13 cellular contexts compared by ENCODE assay signal in the genomic region with DNA sequence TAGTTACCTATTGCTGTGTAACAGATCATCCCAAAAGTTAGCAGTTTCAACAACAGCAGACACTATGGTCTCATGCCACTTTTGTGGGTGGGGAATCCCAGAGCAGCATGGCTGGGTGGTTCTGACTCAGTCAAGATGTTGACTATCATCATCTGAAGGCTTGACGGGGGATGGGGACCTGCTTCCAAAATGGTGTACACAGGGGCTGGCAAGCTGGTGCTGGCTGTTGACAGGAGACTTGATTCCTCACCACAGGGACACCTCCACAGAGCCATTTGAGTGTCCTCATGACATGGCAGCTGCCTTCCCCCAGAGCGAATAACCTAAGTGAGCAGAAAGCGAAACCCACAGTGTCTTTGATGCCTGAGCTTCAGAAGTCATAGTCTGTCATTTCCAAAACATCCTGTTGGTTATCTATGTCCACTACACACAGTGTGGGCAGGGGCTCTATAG. TPM values are rescaled to one million over a fixed set of nuclear protein-coding genes. Genes with fewer than 3 reads are reported as not detected.
DNase-seq lines count a peak whose midpoint lies in the region; ATAC-seq, FAIRE-seq and TF ChIP-seq lines count a peak whose summit lies in the region.
"Had no signal": no experiment of that assay in that cellular context is flagged by ENCODE, and none has a peak within 500 bp of the region (broad histone marks: within the 10 kb centered on the region; RNA-seq: fewer than 3 reads in every experiment).

No MANE protein-coding gene starts in this region.

- intact Hi-C loops in pancreas (cut with DNase I): no loop called here
- intact Hi-C loops in head of caudate nucleus (cut with DNase I): no loop called here

- H3K4me3 ChIP-seq in Karpas-422 (ENCODE audit: low read length) (no peak overlapping the region), pancreas (no peak overlapping the region)

- peak overlapping the region; percentile 55 for H3K27ac Mint-ChIP-seq in activated naive CD8-positive, alpha-beta T cell
- H3K27ac Mint-ChIP-seq: HFFc6 had no signal

- peaks cover 13% of the 10 kb centered on the region for H3K9me3 Mint-ChIP-seq in activated naive CD8-positive, alpha-beta T cell (ENCODE audit: low read depth)

- H3K27me3 ChIP-seq in Karpas-422 (ENCODE audit: low read length) (no peaks in the 10 kb centered on the region), pancreas (no peaks in the 10 kb centered on the region)

- H3K4me2 ChIP-seq in Karpas-422 (ENCODE audit: low read depth, low read length, poor library complexity, severe bottlenecking): no peak overlapping the region

- no peak for FAIRE-seq in pancreas (lab: Jason Lieb, UNC)

- no peaks in the 10 kb centered on the region for H3K27me3 Mint-ChIP-seq in activated naive CD8-positive, alpha-beta T cell

- H3K79me2 ChIP-seq in Karpas-422 (ENCODE audit: low read length): no peaks in the 10 kb centered on the region

- H3K4me1 ChIP-seq in Karpas-422 (ENCODE audit: low read length) (no peaks in the 10 kb centered on the region), pancreas (no peaks in the 10 kb centered on the region)

- peaks cover 17% of the 10 kb centered on the region for H3K36me3 Mint-ChIP-seq in activated naive CD8-positive, alpha-beta T cell

- H3K9me3 ChIP-seq in Karpas-422 (ENCODE audit: low read length): no peaks in the 10 kb centered on the region
- H3K9me3 ChIP-seq in pancreas: no peaks in the 10 kb centered on the region
- H3K9me3 ChIP-seq: neutrophil had no signal

- H3K36me3 ChIP-seq in Karpas-422 (ENCODE audit: insufficient read depth, low read length) (no peaks in the 10 kb centered on the region), pancreas (no peaks in the 10 kb centered on the region)
- H3K36me3 ChIP-seq: neutrophil, WERI-Rb-1 had no signal

- H3K4me3 Mint-ChIP-seq in activated naive CD8-positive, alpha-beta T cell: peak overlapping the region; percentile 30
- H3K4me3 Mint-ChIP-seq: HFFc6 had no signal

- H2AFZ ChIP-seq in Karpas-422 (ENCODE audit: low read length): no peak overlapping the region

- no peaks in the 10 kb centered on the region for H3K9me2 ChIP-seq in Karpas-422 (replicated peaks; ENCODE audit: insufficient read depth, low read length)

- ATAC-seq in pancreas: no peak

- peak; percentile 45 for DNase-seq in GM19238 (ENCODE audit: insufficient read length, low spot score)
- peak; percentile 32 for DNase-seq in NAMALWA (ENCODE audit: low spot score)
- peak; percentile 28 for DNase-seq in stimulated activated CD8-positive, alpha-beta memory T cell treated with anti-CD3 and anti-CD28 coated beads, Interleukin-4, amount 100 ng/mL, for 24 hours (ENCODE audit: low read depth)
- no peak for DNase-seq in Karpas-422
- no peak for DNase-seq in pancreas
- DNase-seq in head of caudate nucleus: no peak
- DNase-seq: caudate nucleus, HFFc6, NCI-H2029 treated with DMSO at 0.1 percent for 48 hours, WERI-Rb-1 had no signal

- TF ChIP-seq CTCF in pancreas (IDR thresholded peaks at IDR 0.05): no peak

- H3K27ac ChIP-seq in Karpas-422 (ENCODE audit: low read length): no peak overlapping the region
- no peak overlapping the region for H3K27ac ChIP-seq in pancreas
- H3K27ac ChIP-seq: neutrophil, RWPE1, WERI-Rb-1 had no signal

- H3K9ac ChIP-seq in Karpas-422 (ENCODE audit: low read length): no peak overlapping the region

- no peaks in the 10 kb centered on the region for H4K20me1 ChIP-seq in Karpas-422 (ENCODE audit: insufficient read depth, low read depth, low read length)

- 95 to 98% methylated on average over 3 of the region's 3 CpGs for WGBS in pancreas, 2 donors

- H3K4me1 Mint-ChIP-seq in activated naive CD8-positive, alpha-beta T cell (ENCODE audit: low read depth): peaks cover 27% of the 10 kb centered on the region

RNA-seq across cellular contexts. Expression of a gene that starts 19.1 kb away (rescaled TPM):
- total RNA-seq in Karpas-422 (2014; rRNA removed; shearing (Covaris generic); ENCODE audit: low replicate concordance): not detected in 2 replicates
- not detected for total RNA-seq in pancreas
- polyA plus RNA-seq in pancreas: not detected
- total RNA-seq: HFFc6 had no signal

RNA-seq across cellular contexts. Expression of a gene that starts 45.4 kb away (rescaled TPM):
- not detected in 2 replicates for total RNA-seq in Karpas-422 (2014; rRNA removed; shearing (Covaris generic); ENCODE audit: low replicate concordance)
- total RNA-seq in pancreas: 10 to 100 TPM in 5 of 6 donors, 1 to 10 TPM in 1; 6.2 to 17.1 (median 11.1) TPM
- 10 to 100 TPM in 1 of 2 donors, 1 to 10 TPM in 1; 7.3 to 15.8 TPM for polyA plus RNA-seq in pancreas

Comparison
In these comparisons a context has a peak if more than half of its experiments do, and no peak if none do; other contexts are left out.
1. DNase-seq: peak in GM19238 (single experiment), NAMALWA (single experiment) and stimulated activated CD8-positive, alpha-beta memory T cell treated with anti-CD3 and anti-CD28 coated beads, Interleukin-4, amount 100 ng/mL, for 24 hours (single experiment); none in Karpas-422 (single experiment), pancreas (0 of 6) and head of caudate nucleus (0 of 42).